8 cellular contexts compared by ENCODE assay signal in the genomic region with DNA sequence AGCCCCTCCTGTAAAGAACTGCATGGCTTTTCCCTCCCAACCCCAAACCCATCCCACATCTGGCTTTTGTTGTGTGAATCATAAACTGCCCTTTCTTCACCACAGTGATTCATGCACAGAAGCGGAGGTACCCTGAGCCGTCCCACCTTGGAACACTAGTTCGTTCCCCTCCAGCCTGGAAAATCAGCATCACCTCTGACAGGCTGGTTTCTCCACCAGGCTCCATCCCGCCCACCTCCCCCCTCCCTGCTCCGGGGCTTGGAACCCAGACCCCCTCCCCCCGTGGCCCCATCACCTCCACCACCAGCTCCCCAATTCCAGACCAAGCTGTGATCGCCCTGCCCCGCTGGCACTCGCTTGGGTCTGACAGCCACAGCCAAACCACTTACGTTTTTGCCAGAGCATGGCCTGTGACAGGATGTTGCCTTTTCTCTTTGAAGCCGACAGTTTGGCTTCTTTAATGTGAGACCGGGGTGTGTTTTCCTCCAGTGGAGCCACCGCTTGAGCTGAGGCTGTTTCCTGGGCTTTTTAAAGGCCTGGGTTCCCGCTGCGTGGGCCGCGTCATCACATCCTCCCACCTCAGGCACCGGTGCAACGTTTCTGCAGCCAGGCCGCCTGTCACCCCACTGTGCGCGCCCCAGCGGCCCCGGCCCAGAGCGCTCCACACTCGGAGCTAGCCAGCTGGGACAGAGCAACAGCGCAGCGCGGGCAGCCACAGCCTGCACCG. TPM values are rescaled to one million over a fixed set of nuclear protein-coding genes. Genes with fewer than 3 reads are reported as not detected.
DNase-seq lines count a peak whose midpoint lies in the region; ATAC-seq lines count a peak whose summit lies in the region.

A gene with protein sequence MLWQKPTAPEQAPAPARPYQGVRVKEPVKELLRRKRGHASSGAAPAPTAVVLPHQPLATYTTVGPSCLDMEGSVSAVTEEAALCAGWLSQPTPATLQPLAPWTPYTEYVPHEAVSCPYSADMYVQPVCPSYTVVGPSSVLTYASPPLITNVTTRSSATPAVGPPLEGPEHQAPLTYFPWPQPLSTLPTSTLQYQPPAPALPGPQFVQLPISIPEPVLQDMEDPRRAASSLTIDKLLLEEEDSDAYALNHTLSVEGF (minus strand): TSS at position 503 of the 727 bp plus-strand sequence. CDS start 98 bp downstream, at position 405.

- DNase-seq in AG20443 (ENCODE audit: low spot score) (peak; percentile 69), activated T-cell treated with anti-CD3 and anti-CD28 coated beads for 24 hours (ENCODE audit: low read depth) (peak; percentile 68), right cardiac atrium (peak in 2 of 3 donors; percentile 53 to 58), caudate nucleus (lab: John Stamatoyannopoulos, UW) (no peak), NCI-H345 treated with DMSO at 0.1 percent for 48 hours (lab: John Stamatoyannopoulos, UW; ENCODE audit: unreplicated experiment) (no peak)
- DNase-seq in stimulated activated CD8-positive, alpha-beta memory T cell treated with anti-CD3 and anti-CD28 coated beads, Interleukin-7, amount 100 ng/mL, for 4 hours (ENCODE audit: low read depth in 2 of 2), result peak; percentile 68 to 77

- no peaks in the 10 kb centered on the region for H3K4me1 ChIP-seq in right cardiac atrium (ENCODE audit: control insufficient read depth, insufficient read depth, low read length)

- H3K4me3 ChIP-seq in right cardiac atrium (ENCODE audit: low read length), result no peak within 1 kb of the TSS

- peak; percentile 78 for ATAC-seq in GM19397 (IDR thresholded peaks at IDR 0.05; ENCODE audit: unreplicated experiment)
- ATAC-seq in HG03520 (IDR thresholded peaks at IDR 0.05; ENCODE audit: unreplicated experiment), result peak; percentile 71
- peak in 1 of 2 donors; percentile 71 for ATAC-seq in right cardiac atrium

- no peaks in the 10 kb centered on the region for H3K27me3 ChIP-seq in right cardiac atrium (ENCODE audit: control insufficient read depth, insufficient read depth)

- intact Hi-C loops in right cardiac atrium (cut with DNase I), result no loop called here

- H3K27ac ChIP-seq in right cardiac atrium (ENCODE audit: low read length) (no peak within 1 kb of the TSS), caudate nucleus (ENCODE audit: low read depth, low read length) (no peak within 1 kb of the TSS)

- 21% methylated on average over 30 of the region's 30 CpGs for WGBS in right cardiac atrium

- H3K9me3 ChIP-seq in right cardiac atrium (ENCODE audit: control insufficient read depth, low read length), result no peaks in the 10 kb centered on the region

RNA-seq across cellular contexts. Expression of the gene that starts here (rescaled TPM):
- total RNA-seq in right cardiac atrium, result under 1 TPM in 2 of 4 donors, not detected in 2; 0.23 to 0.35 TPM
- not detected for polyA plus RNA-seq in right cardiac atrium

Comparison
In these comparisons a context has a peak if more than half of its experiments do, and no peak if none do; other contexts are left out.
1. Peak in DNase-seq in right cardiac atrium; RNA of the gene not detected or under 1 TPM.
2. DNase-seq: peak in AG20443 (single experiment), activated T-cell treated with anti-CD3 and anti-CD28 coated beads for 24 hours (single experiment) and stimulated activated CD8-positive, alpha-beta memory T cell treated with anti-CD3 and anti-CD28 coated beads, Interleukin-7, amount 100 ng/mL, for 4 hours (2 of 2); none in caudate nucleus (0 of 61) and NCI-H345 treated with DMSO at 0.1 percent for 48 hours (single experiment).